Comparison of ENCODE assay signal across 15 cellular contexts in the genomic region with DNA sequence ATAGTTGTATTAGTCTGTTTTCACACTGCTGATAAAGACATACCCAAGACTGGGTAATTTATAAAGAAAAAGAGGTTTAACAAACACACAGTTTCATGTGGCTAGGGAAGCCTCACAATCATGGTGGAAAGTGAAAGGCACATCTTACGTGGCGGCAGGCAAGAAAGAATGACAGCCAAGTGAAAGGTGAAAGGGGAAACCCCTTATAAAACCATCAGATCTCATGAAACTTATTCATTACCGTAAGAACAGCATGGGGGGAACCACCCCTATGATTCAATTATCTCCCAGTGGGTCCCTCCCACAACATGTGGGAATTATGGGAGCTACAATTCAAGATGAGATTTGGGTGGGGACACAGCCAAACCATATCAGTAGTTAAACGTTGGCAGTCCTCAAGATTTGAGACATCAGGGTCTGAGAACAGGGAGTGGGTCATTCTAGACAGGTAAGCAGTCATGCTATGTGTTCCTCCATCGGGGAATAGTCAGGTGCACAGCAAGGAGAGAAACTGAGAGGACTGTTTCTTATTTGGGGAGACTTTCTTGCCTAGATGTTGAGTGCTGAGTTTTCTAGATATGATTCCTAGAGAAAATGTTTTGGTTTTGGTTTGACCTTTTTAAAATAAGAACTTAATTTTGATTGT.
DNase-seq lines count a peak whose midpoint lies in the region; ATAC-seq lines count a peak whose summit lies in the region.
"Had no signal": no experiment of that assay in that cellular context is flagged by ENCODE, and none has a peak within 500 bp of the region (broad histone marks: within the 10 kb centered on the region; RNA-seq: fewer than 3 reads in every experiment).

No MANE protein-coding gene starts in this region.

- ATAC-seq in GM21717 (IDR thresholded peaks at IDR 0.05; ENCODE audit: unreplicated experiment) (peak; percentile 74), HG03442 (IDR thresholded peaks at IDR 0.05; ENCODE audit: unreplicated experiment) (peak; percentile 88)
- peak; percentile 57 for ATAC-seq in stimulated activated naive CD8-positive, alpha-beta T cell treated with anti-CD3 and anti-CD28 coated beads, Interleukin-15, Interleukin-2, amounts not matched to agents 100 U/mL and 50 U/mL, for 24 hours
- ATAC-seq: gastrocnemius medialis, mucosa of descending colon had no signal

- peak; percentile 9 to 19 (median 16) for DNase-seq in stimulated activated CD4-positive, alpha-beta T cell treated with anti-CD3 and anti-CD28 coated beads, Interleukin-12 subunit alpha, Interleukin-12 subunit beta, amount 100 ng/mL, for 48 hours (ENCODE audit: low read depth in 2 of 3, low spot score in 1 of 3)
- DNase-seq in stimulated activated CD4-positive, alpha-beta T cell treated with anti-CD3 and anti-CD28 coated beads, Interleukin-12 subunit alpha, Interleukin-12 subunit beta, amount 100 ng/mL, for 4 hours: no peak
- DNase-seq in stimulated activated naive CD8-positive, alpha-beta T cell treated with anti-CD3 and anti-CD28 coated beads, Interleukin-15, Interleukin-2, amounts not matched to agents 100 U/mL and 50 U/mL, for 24 hours: peak; percentile 6
- DNase-seq in NCI-H69 (lab: John Stamatoyannopoulos, UW): no peak
- DNase-seq in SIG-M5 treated with dmso at 0.1 percent for 504 hours (lab: John Stamatoyannopoulos, UW; ENCODE audit: unreplicated experiment): no peak
- no peak for DNase-seq in KBM-7
- DNase-seq: DMS 273 treated with DMSO at 0.1 percent for 48 hours; effector CD8-positive, alpha-beta T cell; gastrocnemius medialis; immature natural killer cell; mucosa of descending colon; NCI-H1694 treated with DMSO at 0.1 percent for 48 hours; SHP77 treated with DMSO at 0.1 percent for 48 hours had no signal

- in situ Hi-C loops in KBM-7 (cut with MboI; ENCODE audit: low pct_unique_long_range_greater_than_20kb, low sequenced_read_pairs): no loop called here

Comparison
In these comparisons a context has a peak if more than half of its experiments do, and no peak if none do; other contexts are left out.
1. DNase-seq: peak in stimulated activated CD4-positive, alpha-beta T cell treated with anti-CD3 and anti-CD28 coated beads, Interleukin-12 subunit alpha, Interleukin-12 subunit beta, amount 100 ng/mL, for 48 hours (3 of 3) and stimulated activated naive CD8-positive, alpha-beta T cell treated with anti-CD3 and anti-CD28 coated beads, Interleukin-15, Interleukin-2, amounts not matched to agents 100 U/mL and 50 U/mL, for 24 hours (single experiment); none in stimulated activated CD4-positive, alpha-beta T cell treated with anti-CD3 and anti-CD28 coated beads, Interleukin-12 subunit alpha, Interleukin-12 subunit beta, amount 100 ng/mL, for 4 hours (single experiment), NCI-H69 (single experiment), SIG-M5 treated with dmso at 0.1 percent for 504 hours (single experiment) and KBM-7 (single experiment).
2. Peak in every context shown above with its lines, with median percentiles within 50 percentile points of each other: ATAC-seq.